In genomic region chr6:132512342-132512637, GRCh38 we compare ENCODE assay signal across 8 cellular contexts.
DNase-seq lines count a peak whose midpoint lies in the region; ATAC-seq and TF ChIP-seq lines count a peak whose summit lies in the region.

No MANE protein-coding gene starts in this region.

- intact Hi-C loops in dendritic cell treated with granulocyte-macrophage colony-stimulating factor and Interleukin-4, amounts not matched to agents 40 ng/mL and 50 ng/mL, for 4 days (cut with micrococcal nuclease) = no loop called here
- intact Hi-C loops in head of caudate nucleus (cut with DNase I) = no loop called here

- DNase-seq in NB4 (ENCODE audit: low read depth) (no peak), T-helper 9 cell (no peak), head of caudate nucleus (no peak)

- H3K4me1 Mint-ChIP-seq in dendritic cell treated with granulocyte-macrophage colony-stimulating factor and Interleukin-4, amounts not matched to agents 40 ng/mL and 50 ng/mL, for 4 days (ENCODE audit: low read depth) = peaks cover 54% of the 10 kb centered on the region
- peaks cover 31% of the 10 kb centered on the region for H3K4me1 Mint-ChIP-seq in nephron

- H3K4me3 ChIP-seq in BLaER1 (peak overlapping the region; percentile 78), NB4 (ENCODE audit: low read depth, low read length) (peak overlapping the region; percentile 81)

- TF ChIP-seq POLR2A in NB4 (IDR thresholded peaks at IDR 0.05; ENCODE audit: extremely low read depth, insufficient read length) = no peak

- peak overlapping the region; percentile 74 for H3K9ac ChIP-seq in BLaER1

- peaks cover 41% of the 10 kb centered on the region for H3K36me3 Mint-ChIP-seq in dendritic cell treated with granulocyte-macrophage colony-stimulating factor and Interleukin-4, amounts not matched to agents 40 ng/mL and 50 ng/mL, for 4 days (ENCODE audit: low read depth)
- H3K36me3 Mint-ChIP-seq in nephron (ENCODE audit: low read depth) = peaks cover 15% of the 10 kb centered on the region

- no peak for ATAC-seq in HG03378 (IDR thresholded peaks at IDR 0.05; ENCODE audit: unreplicated experiment)
- ATAC-seq in HG03442 (IDR thresholded peaks at IDR 0.05; ENCODE audit: unreplicated experiment) = no peak

- peaks cover 15% of the 10 kb centered on the region for H3K36me3 ChIP-seq in BLaER1

- H3K4me2 ChIP-seq in BLaER1 = peak overlapping the region; percentile 82

- peak overlapping the region; percentile 94 for H3K4me3 Mint-ChIP-seq in dendritic cell treated with granulocyte-macrophage colony-stimulating factor and Interleukin-4, amounts not matched to agents 40 ng/mL and 50 ng/mL, for 4 days
- H3K4me3 Mint-ChIP-seq in nephron = peak overlapping the region; percentile 91 to 98 (median 92)

- TF ChIP-seq CTCF in NB4 (IDR thresholded peaks at IDR 0.05; ENCODE audit: low read depth, low read length) (no peak), nephron (IDR thresholded peaks at IDR 0.05; ENCODE audit: unreplicated experiment in 3 of 3) (no peak)

- no peaks in the 10 kb centered on the region for H3K27me3 ChIP-seq in BLaER1

- peaks cover 15% of the 10 kb centered on the region for H4K20me1 ChIP-seq in BLaER1

- H3K27ac Mint-ChIP-seq in dendritic cell treated with granulocyte-macrophage colony-stimulating factor and Interleukin-4, amounts not matched to agents 40 ng/mL and 50 ng/mL, for 4 days = peak overlapping the region; percentile 94
- peak overlapping the region; percentile 20 to 77 (median 31) for H3K27ac Mint-ChIP-seq in nephron

- H3K27ac ChIP-seq in BLaER1 = peak overlapping the region; percentile 71

- peaks cover 29% of the 10 kb centered on the region for H3K4me1 ChIP-seq in BLaER1

- H3K9me3 ChIP-seq in BLaER1 = no peaks in the 10 kb centered on the region

- H3K27me3 Mint-ChIP-seq in dendritic cell treated with granulocyte-macrophage colony-stimulating factor and Interleukin-4, amounts not matched to agents 40 ng/mL and 50 ng/mL, for 4 days = peaks cover 2% of the 10 kb centered on the region
- H3K27me3 Mint-ChIP-seq in nephron (ENCODE audit: low read depth) = peaks cover 5% of the 10 kb centered on the region

- no peaks in the 10 kb centered on the region for H3K9me3 Mint-ChIP-seq in dendritic cell treated with granulocyte-macrophage colony-stimulating factor and Interleukin-4, amounts not matched to agents 40 ng/mL and 50 ng/mL, for 4 days
- no peaks in the 10 kb centered on the region for H3K9me3 Mint-ChIP-seq in nephron
